Comparison of ENCODE assay signal across 8 cellular contexts in genomic region chr17:56913867-56914640, GRCh38. TPM values are rescaled to one million over a fixed set of nuclear protein-coding genes. Genes with fewer than 3 reads are reported as not detected.
A peak's percentile ranks its signal among the peaks of the same experiment; 100 is the strongest.
DNase-seq lines count a peak whose midpoint lies in the region; ATAC-seq and TF ChIP-seq lines count a peak whose summit lies in the region.

A gene with protein sequence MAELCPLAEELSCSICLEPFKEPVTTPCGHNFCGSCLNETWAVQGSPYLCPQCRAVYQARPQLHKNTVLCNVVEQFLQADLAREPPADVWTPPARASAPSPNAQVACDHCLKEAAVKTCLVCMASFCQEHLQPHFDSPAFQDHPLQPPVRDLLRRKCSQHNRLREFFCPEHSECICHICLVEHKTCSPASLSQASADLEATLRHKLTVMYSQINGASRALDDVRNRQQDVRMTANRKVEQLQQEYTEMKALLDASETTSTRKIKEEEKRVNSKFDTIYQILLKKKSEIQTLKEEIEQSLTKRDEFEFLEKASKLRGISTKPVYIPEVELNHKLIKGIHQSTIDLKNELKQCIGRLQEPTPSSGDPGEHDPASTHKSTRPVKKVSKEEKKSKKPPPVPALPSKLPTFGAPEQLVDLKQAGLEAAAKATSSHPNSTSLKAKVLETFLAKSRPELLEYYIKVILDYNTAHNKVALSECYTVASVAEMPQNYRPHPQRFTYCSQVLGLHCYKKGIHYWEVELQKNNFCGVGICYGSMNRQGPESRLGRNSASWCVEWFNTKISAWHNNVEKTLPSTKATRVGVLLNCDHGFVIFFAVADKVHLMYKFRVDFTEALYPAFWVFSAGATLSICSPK (minus strand): TSS chr17:56914049. CDS start chr17:56913988, 61 bp downstream.

- no peaks in the 10 kb centered on the region for H3K36me3 ChIP-seq in kidney epithelial cell (ENCODE audit: control insufficient read depth, insufficient read depth, low read length)

- H3K4me3 ChIP-seq in AG10803 (ENCODE audit: low read length) (peak within 1 kb of the TSS; percentile 97), kidney epithelial cell (ENCODE audit: low read depth, low read length) (peak within 1 kb of the TSS; percentile 91)

- TF ChIP-seq CTCF in AG10803 (conservative IDR thresholded peaks at IDR 0.05; ENCODE audit: low read length) = no peak
- no peak for TF ChIP-seq CTCF in kidney epithelial cell (IDR thresholded peaks at IDR 0.05; ENCODE audit: insufficient read depth, low read length, poor library complexity, severe bottlenecking)

- no peaks in the 10 kb centered on the region for H3K27me3 ChIP-seq in kidney epithelial cell (ENCODE audit: control insufficient read depth, insufficient read depth, low read length)

- ATAC-seq in GM19035 (IDR thresholded peaks at IDR 0.05; ENCODE audit: unreplicated experiment) (peak; percentile 67), HG03342 (IDR thresholded peaks at IDR 0.05; ENCODE audit: unreplicated experiment) (peak; percentile 62)

- DNase-seq in AG10803 (ENCODE audit: low read depth) (peak; percentile 88), NCI-H460 (ENCODE audit: extremely low read depth, low read depth) (peak; percentile 88), cerebellum (ENCODE audit: low spot score) (peak; percentile 92), kidney epithelial cell (ENCODE audit: low read depth) (peak; percentile 56)
- peak; percentile 84 for DNase-seq in activated CD4-positive, alpha-beta T cell treated with anti-CD3 and anti-CD28 coated beads for 1 hour
- peak; percentile 94 for DNase-seq in stimulated activated CD4-positive, alpha-beta T cell treated with anti-CD3 and anti-CD28 coated beads, Interleukin-15, amount 100 ng/mL, for 24 hours

RNA-seq across cellular contexts. Expression of the gene that starts here (rescaled TPM):
- 42.3 and 58.9 TPM in 2 replicates for total RNA-seq in NCI-H460 (2014; rRNA removed; shearing (Covaris generic))
- polyA plus RNA-seq in NCI-H460 (2014; cell fraction: nucleus; rRNA removed) = 62.0 and 78.4 TPM in 2 replicates
- total RNA-seq in cerebellum (6.3 TPM), kidney epithelial cell (97.1 and 115 TPM in 2 replicates)

Comparison
In these comparisons a context has a peak if more than half of its experiments do, and no peak if none do; other contexts are left out.
1. Peak in every context shown above with its lines: DNase-seq, ATAC-seq and H3K4me3 ChIP-seq.